Comparison of ENCODE assay signal across 1 cellular context in genomic region chr2:179596018-179596417, GRCh38.
TF ChIP-seq lines count a peak whose summit lies in the region.

No MANE protein-coding gene starts in this region.

TF ChIP-seq in IMR-90, 13 proteins besides CTCF, POLR2A, EP300 and RAD21:
- TF ChIP-seq MAZ (IDR thresholded peaks at IDR 0.05; ENCODE audit: borderline replicate concordance, low read depth, low read length) (no peak), MXI1 (IDR thresholded peaks at IDR 0.05; ENCODE audit: borderline replicate concordance, low read depth, low read length) (no peak), CEBPB (IDR thresholded peaks at IDR 0.05; ENCODE audit: low read depth, low read length) (peak; percentile 30; the same call in 1 of the 2 replicates), MAFK (IDR thresholded peaks at IDR 0.05; ENCODE audit: low read depth, low read length) (peak; percentile 10; the same call in 1 of the 2 replicates), NFE2L2 (IDR thresholded peaks at IDR 0.05; ENCODE audit: low read depth, low read length) (peak; percentile 75)
TF ChIP-seq in IMR-90: peak in this region for 3.
